ENCODE assay signal across 8 cellular contexts in the genomic region with DNA sequence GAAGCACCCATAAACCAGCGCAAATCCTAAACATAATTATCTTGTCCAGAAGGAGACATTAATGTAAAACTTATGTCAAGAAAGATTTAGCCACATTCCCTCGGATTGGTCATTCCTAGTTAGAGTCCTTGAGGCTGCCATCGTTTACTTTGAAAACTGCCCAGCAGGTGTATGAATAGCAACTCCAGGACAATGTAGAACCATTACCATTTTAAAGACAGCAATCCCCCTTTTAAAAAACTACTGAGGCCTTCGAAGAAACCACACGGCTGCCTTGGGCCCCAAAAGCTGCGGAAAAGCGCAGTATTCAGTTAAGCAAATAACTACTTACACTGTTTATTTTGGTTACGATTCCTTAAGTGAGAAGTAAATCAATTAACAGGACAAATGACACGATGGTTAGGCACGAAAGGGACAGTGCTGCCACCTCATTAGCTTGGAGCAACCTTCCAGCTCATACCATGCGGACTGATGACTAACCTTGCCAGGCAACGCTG. TPM values are rescaled to one million over a fixed set of nuclear protein-coding genes. Genes with fewer than 3 reads are reported as not detected.
DNase-seq lines count a peak whose midpoint lies in the region; ATAC-seq and TF ChIP-seq lines count a peak whose summit lies in the region.

No MANE protein-coding gene starts in this region.

- H3K23ac ChIP-seq in neuronal stem cell (ENCODE audit: low read depth, low read length, poor library complexity): peak overlapping the region; percentile 85

- TF ChIP-seq CTCF in fibroblast of lung (conservative IDR thresholded peaks at IDR 0.05 in 1 of 2, IDR thresholded peaks at IDR 0.05 in 1 of 2; ENCODE audit: low read depth in 1 of 2, low read length in 2 of 2): no peak

- POLR2A ChIA-PET in CD4-positive, alpha-beta memory T cell (lab: Charles Lee; ENCODE audit: partially characterized antibody): no interaction called here

- no peak overlapping the region for H4K8ac ChIP-seq in neuronal stem cell (ENCODE audit: low read depth, low read length)

- H3K4me3 Mint-ChIP-seq in CD4-positive, alpha-beta memory T cell: peak overlapping the region in 6 of 8 donors; percentile 1 to 84 (median 4)

- no peak for DNase-seq in CD4-positive, alpha-beta memory T cell
- DNase-seq in NT2/D1 (ENCODE audit: low read depth, low spot score): no peak
- DNase-seq in fibroblast of lung (ENCODE audit: low read depth in 2 of 2): no peak
- no peak for DNase-seq in neuronal stem cell (ENCODE audit: low spot score)
- DNase-seq in glomerular visceral epithelial cell (ENCODE audit: extremely low spot score): no peak
- no peak for DNase-seq in activated naive CD4-positive, alpha-beta T cell (lab: John Stamatoyannopoulos, UW)
- DNase-seq in stimulated activated CD4-positive, alpha-beta T cell treated with anti-CD3 and anti-CD28 coated beads, Interleukin-2, amount 100 ng/mL, for 24 hours: no peak

- no peak overlapping the region for H3K27ac ChIP-seq in CD4-positive, alpha-beta memory T cell (ENCODE audit: low read depth, low read length)
- H3K27ac ChIP-seq in fibroblast of lung (ENCODE audit: insufficient read depth, low read length): peak overlapping the region; percentile 68
- H3K27ac ChIP-seq in neuronal stem cell (replicated peaks; ENCODE audit: low read length): no peak overlapping the region

- CTCF ChIA-PET in CD4-positive, alpha-beta memory T cell (lab: Charles Lee; ENCODE audit: partially characterized antibody): no interaction called here

- ATAC-seq in HG03097 (IDR thresholded peaks at IDR 0.05; ENCODE audit: low FRiP score, unreplicated experiment): no peak

- peak overlapping the region; percentile 48 for H2AFZ ChIP-seq in fibroblast of lung (ENCODE audit: low read length)
- H2AFZ ChIP-seq in neuronal stem cell (ENCODE audit: low read length): peak overlapping the region; percentile 97

- H2BK120ac ChIP-seq in neuronal stem cell (ENCODE audit: low read depth, low read length): no peak overlapping the region

- no peaks in the 10 kb centered on the region for H3K27me3 ChIP-seq in CD4-positive, alpha-beta memory T cell (ENCODE audit: insufficient read depth, low read length)
- H3K27me3 ChIP-seq in NT2/D1 (ENCODE audit: insufficient read depth, insufficient read length): peaks cover 92% of the 10 kb centered on the region
- H3K27me3 ChIP-seq in fibroblast of lung (ENCODE audit: control insufficient read depth, insufficient read depth, low read length): no peaks in the 10 kb centered on the region
- peaks cover 0 to 50% (median 18%) of the 10 kb centered on the region in 3 experiments for H3K27me3 ChIP-seq in neuronal stem cell (ENCODE audit: control insufficient read depth in 3 of 3, insufficient read depth in 3 of 3, low read depth in 1 of 3, low read length in 3 of 3)

- H3K27ac Mint-ChIP-seq in CD4-positive, alpha-beta memory T cell: no peak overlapping the region

- no peaks in the 10 kb centered on the region for H3K79me1 ChIP-seq in neuronal stem cell (ENCODE audit: low read depth, low read length)

- H3K79me2 ChIP-seq in fibroblast of lung (ENCODE audit: control insufficient read depth, insufficient read depth, low read length): peaks cover 16% of the 10 kb centered on the region

- H3K27me3 Mint-ChIP-seq in CD4-positive, alpha-beta memory T cell: peaks cover 23 to 35% of the 10 kb centered on the region in 2 donors

- no peaks in the 10 kb centered on the region for H3K9me3 Mint-ChIP-seq in CD4-positive, alpha-beta memory T cell

- H3K4me1 Mint-ChIP-seq in CD4-positive, alpha-beta memory T cell: peaks cover 3 to 15% (median 11%) of the 10 kb centered on the region in 4 donors

- intact Hi-C loops in CD4-positive, alpha-beta memory T cell (cut with micrococcal nuclease): no loop called here

- no peak overlapping the region for H3K4ac ChIP-seq in neuronal stem cell (ENCODE audit: low read length)

- no CpG with 5 or more reads among the region's 12 CpGs for WGBS in neuronal stem cell (ENCODE audit: extremely low coverage in 2 of 2, insufficient read length in 2 of 2, insufficient replicate concordance in 1 of 2), 2 donors

- no peak overlapping the region for H3K4me3 ChIP-seq in CD4-positive, alpha-beta memory T cell (ENCODE audit: low read length in 2 of 2)
- H3K4me3 ChIP-seq in NT2/D1 (ENCODE audit: insufficient read length, low read depth) (peak overlapping the region; percentile 60), fibroblast of lung (replicated peaks in 1 of 4; ENCODE audit: control extremely low read depth in 1 of 4, insufficient read depth in 1 of 4, low read depth in 3 of 4, low read length in 4 of 4) (peak overlapping the region; percentile 53 to 86 (median 72)), neuronal stem cell (ENCODE audit: low read length in 2 of 2) (peak overlapping the region; percentile 50 to 91)

- peak overlapping the region; percentile 4 for H2BK12ac ChIP-seq in neuronal stem cell (ENCODE audit: low read length)

- H3K4me2 ChIP-seq in fibroblast of lung (ENCODE audit: extremely low read depth, insufficient read depth, low read length): peak overlapping the region; percentile 76
- H3K4me2 ChIP-seq in neuronal stem cell (ENCODE audit: insufficient read depth, low read length, poor library complexity, severe bottlenecking): no peak overlapping the region

- H4K91ac ChIP-seq in neuronal stem cell (ENCODE audit: low read depth, low read length, poor library complexity): no peak overlapping the region

- no peak overlapping the region for H2BK15ac ChIP-seq in neuronal stem cell (ENCODE audit: low read length)

- no peaks in the 10 kb centered on the region for H3K36me3 ChIP-seq in CD4-positive, alpha-beta memory T cell (ENCODE audit: insufficient read depth, low read length)
- no peaks in the 10 kb centered on the region for H3K36me3 ChIP-seq in NT2/D1 (ENCODE audit: insufficient read depth, insufficient read length, low read length)
- no peaks in the 10 kb centered on the region for H3K36me3 ChIP-seq in fibroblast of lung (ENCODE audit: control insufficient read depth, insufficient read depth, low read length)
- no peaks in the 10 kb centered on the region for H3K36me3 ChIP-seq in neuronal stem cell (replicated peaks in 1 of 2; ENCODE audit: control insufficient read depth in 2 of 2, insufficient read depth in 2 of 2, low read length in 2 of 2)

- H2BK5ac ChIP-seq in neuronal stem cell (ENCODE audit: low read length): no peak overlapping the region

- peak overlapping the region; percentile 67 for H3K9ac ChIP-seq in NT2/D1 (ENCODE audit: insufficient read length, low read depth)
- peak overlapping the region; percentile 92 for H3K9ac ChIP-seq in fibroblast of lung (ENCODE audit: insufficient read depth, low read length)
- H3K9ac ChIP-seq in neuronal stem cell (ENCODE audit: low read depth, low read length, poor library complexity): peak overlapping the region; percentile 70

- peak overlapping the region; percentile 86 for H3K18ac ChIP-seq in neuronal stem cell (ENCODE audit: low read length)

- no peaks in the 10 kb centered on the region for H3K36me3 Mint-ChIP-seq in CD4-positive, alpha-beta memory T cell

- no peaks in the 10 kb centered on the region for H4K20me1 ChIP-seq in fibroblast of lung (ENCODE audit: control insufficient read depth, extremely low read depth, insufficient read depth, low read length)

- H3K14ac ChIP-seq in neuronal stem cell (ENCODE audit: low read length): no peak overlapping the region

- H3K9me3 ChIP-seq in CD4-positive, alpha-beta memory T cell (ENCODE audit: control insufficient read depth in 1 of 2, low read length in 2 of 2): no peaks in the 10 kb centered on the region
- H3K9me3 ChIP-seq in NT2/D1 (ENCODE audit: insufficient read depth, low read length) (no peaks in the 10 kb centered on the region), fibroblast of lung (ENCODE audit: control insufficient read depth, insufficient read depth, low read depth, low read length) (no peaks in the 10 kb centered on the region), neuronal stem cell (replicated peaks in 1 of 2; ENCODE audit: control insufficient read depth in 2 of 2, insufficient read depth in 1 of 2, low read depth in 1 of 2, low read length in 2 of 2) (no peaks in the 10 kb centered on the region)

- no peak overlapping the region for H2AK5ac ChIP-seq in neuronal stem cell (ENCODE audit: low read depth, low read length)

- H3K4me1 ChIP-seq in CD4-positive, alpha-beta memory T cell (ENCODE audit: insufficient read depth, low read length): no peaks in the 10 kb centered on the region
- H3K4me1 ChIP-seq in NT2/D1 (ENCODE audit: insufficient read depth, insufficient read length) (no peaks in the 10 kb centered on the region), fibroblast of lung (ENCODE audit: control insufficient read depth, extremely low read depth, insufficient read depth, low read length) (peaks cover 4% of the 10 kb centered on the region), neuronal stem cell (ENCODE audit: control insufficient read depth in 2 of 2, insufficient read depth in 1 of 2, low read depth in 1 of 2, low read length in 2 of 2) (peaks cover 0 to 4% of the 10 kb centered on the region in 2 donors)

RNA-seq across cellular contexts. Expression of a gene that starts 0.8 kb away (rescaled TPM):
- total RNA-seq in CD4-positive, alpha-beta memory T cell: under 1 TPM; 0.28 to 0.67 TPM
- not detected for polyA plus RNA-seq in CD4-positive, alpha-beta memory T cell
- total RNA-seq in fibroblast of lung: 63.7 and 70.4 TPM in 2 replicates
- polyA plus RNA-seq in fibroblast of lung: 45.4 and 82.7 TPM in 2 replicates
- polyA plus RNA-seq in fibroblast of lung (2012): 13.8 and 25.6 TPM in 2 replicates
- polyA minus RNA-seq in fibroblast of lung (ENCODE audit: low replicate concordance): 36.8 and 105 TPM in 2 replicates
- 1.4 TPM for polyA plus RNA-seq in neuronal stem cell (2013, experiment 1 of 2)
- 1.3 TPM for polyA plus RNA-seq in neuronal stem cell (2013, experiment 2 of 2)

Comparison
In these comparisons a context has a peak if more than half of its experiments do, and no peak if none do; other contexts are left out.
1. H3K4me3 ChIP-seq: peak in NT2/D1 (single experiment), fibroblast of lung (4 of 4) and neuronal stem cell (2 of 2); none in CD4-positive, alpha-beta memory T cell (0 of 2).
2. RNA of a gene that starts 0.8 kb away (total RNA-seq): 63.7 to 70.4 TPM in fibroblast of lung; 0.28 to 0.67 TPM in CD4-positive, alpha-beta memory T cell; every median in the first group is over 10 times any median in the second.
3. Peak in every context shown above with its lines, with median percentiles within 50 percentile points of each other: H3K9ac ChIP-seq.